In genomic region chr1:75135829-75136142, GRCh38 we compare ENCODE assay signal across 9 cellular contexts.
DNase-seq lines count a peak whose midpoint lies in the region; ATAC-seq and TF ChIP-seq lines count a peak whose summit lies in the region.
"Had no signal": no experiment of that assay in that cellular context is flagged by ENCODE, and none has a peak within 500 bp of the region (broad histone marks: within the 10 kb centered on the region; RNA-seq: fewer than 3 reads in every experiment).

No MANE protein-coding gene starts in this region.

- no peak for ATAC-seq in central memory CD8-positive, alpha-beta T cell (replicated peaks; ENCODE audit: extremely low read depth, poor library complexity, severe bottlenecking)

- no peak overlapping the region for H3K27ac ChIP-seq in caudate nucleus (ENCODE audit: low read depth, low read length)

- H3K4me1 Mint-ChIP-seq in central memory CD8-positive, alpha-beta T cell = no peaks in the 10 kb centered on the region
- H3K4me1 Mint-ChIP-seq in nephron = peaks cover 41% of the 10 kb centered on the region

- peak overlapping the region; percentile 14 for H3K4me3 Mint-ChIP-seq in central memory CD8-positive, alpha-beta T cell
- peak overlapping the region in 2 of 3 experiments; percentile 52 to 67 for H3K4me3 Mint-ChIP-seq in nephron

- peaks cover 69% of the 10 kb centered on the region for H3K27me3 Mint-ChIP-seq in central memory CD8-positive, alpha-beta T cell
- H3K27me3 Mint-ChIP-seq in nephron (ENCODE audit: low read depth) = peaks cover 100% of the 10 kb centered on the region

- peaks cover 6% of the 10 kb centered on the region for H3K9me3 Mint-ChIP-seq in central memory CD8-positive, alpha-beta T cell
- H3K9me3 Mint-ChIP-seq in nephron = no peaks in the 10 kb centered on the region

- H3K27ac Mint-ChIP-seq in central memory CD8-positive, alpha-beta T cell (ENCODE audit: low read depth) = no peak overlapping the region
- no peak overlapping the region for H3K27ac Mint-ChIP-seq in nephron

- no peak for TF ChIP-seq CTCF in nephron (IDR thresholded peaks at IDR 0.05; ENCODE audit: unreplicated experiment in 3 of 3)

- H3K36me3 Mint-ChIP-seq in central memory CD8-positive, alpha-beta T cell (ENCODE audit: insufficient read depth) = no peaks in the 10 kb centered on the region
- H3K36me3 Mint-ChIP-seq in nephron (ENCODE audit: low read depth) = no peaks in the 10 kb centered on the region

- DNase-seq in DMS79 (lab: John Stamatoyannopoulos, UW) (peak; percentile 1), NCI-H1105 (lab: John Stamatoyannopoulos, UW) (peak; percentile 71), caudate nucleus (lab: John Stamatoyannopoulos, UW) (no peak), T-helper 1 cell (no peak), kidney glomerular epithelial cell (lab: John Stamatoyannopoulos, UW) (no peak), medulla oblongata (ENCODE audit: extremely low spot score) (no peak)
- no peak for DNase-seq in central memory CD8-positive, alpha-beta T cell (ENCODE audit: low spot score in 2 of 2)
- DNase-seq: NCI-H187 had no signal

Comparison
In these comparisons a context has a peak if more than half of its experiments do, and no peak if none do; other contexts are left out.
1. DNase-seq: peak in DMS79 (single experiment) and NCI-H1105 (single experiment); none in central memory CD8-positive, alpha-beta T cell (0 of 2), caudate nucleus (0 of 61), T-helper 1 cell (0 of 5), kidney glomerular epithelial cell (single experiment) and medulla oblongata (single experiment).